In genomic region chr7:99097730-99098129, GRCh38 we compare ENCODE assay signal across 14 cellular contexts.
"Had no signal": no experiment of that assay in that cellular context is flagged by ENCODE, and none has a peak within 500 bp of the region (broad histone marks: within the 10 kb centered on the region; RNA-seq: fewer than 3 reads in every experiment).

No MANE protein-coding gene starts in this region.

- H3K27ac Mint-ChIP-seq: activated CD8-positive, alpha-beta T cell treated with anti-CD3 and anti-CD28 coated beads, Interleukin-2, amount 10 ng/mL, durations not matched to agents 7 days and 5 days; activated naive CD8-positive, alpha-beta T cell; stimulated activated memory B cell treated with anti-CD40 and anti-IgM and Interleukin-4, amounts not matched to agents 10 μg/mL and 1 μg/mL and 100 μg/mL, for 72 hours; T-helper 17 cell had no signal

- ATAC-seq: activated CD8-positive, alpha-beta T cell treated with anti-CD3 and anti-CD28 coated beads, Interleukin-2, amount 10 ng/mL, durations not matched to agents 7 days and 5 days; stimulated activated memory B cell treated with anti-CD40 and anti-IgM and Interleukin-4, amounts not matched to agents 10 μg/mL and 1 μg/mL and 100 μg/mL, for 72 hours; T-helper 17 cell had no signal

- H3K27me3 Mint-ChIP-seq: activated naive CD8-positive, alpha-beta T cell; stimulated activated memory B cell treated with anti-CD40 and anti-IgM and Interleukin-4, amounts not matched to agents 10 μg/mL and 1 μg/mL and 100 μg/mL, for 72 hours; T-helper 17 cell had no signal

- DNase-seq: activated CD4-positive, alpha-beta T cell treated with anti-CD3 and anti-CD28 coated beads for 48 hours; activated CD8-positive, alpha-beta memory T cell treated with anti-CD3 and anti-CD28 coated beads, Interleukin-2, amount 50 U/mL, for 4 hours; activated CD8-positive, alpha-beta T cell treated with anti-CD3 and anti-CD28 coated beads, Interleukin-2, amount 10 ng/mL, durations not matched to agents 7 days and 5 days; activated gamma-delta T cell; activated T-cell treated with anti-CD3 and anti-CD28 coated beads, Interleukin-2, amount 50 U/mL, for 48 hours; aorta; dorsolateral prefrontal cortex; endodermal cell; islet precursor cell; midbrain; T-helper 17 cell had no signal

- H3K4me3 ChIP-seq: dorsolateral prefrontal cortex, lung had no signal

- H3K27me3 ChIP-seq: dorsolateral prefrontal cortex had no signal

- H3K4me3 Mint-ChIP-seq: activated CD8-positive, alpha-beta T cell treated with anti-CD3 and anti-CD28 coated beads, Interleukin-2, amount 10 ng/mL, durations not matched to agents 7 days and 5 days; activated naive CD8-positive, alpha-beta T cell; stimulated activated memory B cell treated with anti-CD40 and anti-IgM and Interleukin-4, amounts not matched to agents 10 μg/mL and 1 μg/mL and 100 μg/mL, for 72 hours; T-helper 17 cell had no signal
